12 cellular contexts compared by ENCODE assay signal in genomic region chr17:44044092-44044491, GRCh38. TPM values are rescaled to one million over a fixed set of nuclear protein-coding genes. Genes with fewer than 3 reads are reported as not detected.
DNase-seq lines count a peak whose midpoint lies in the region; ATAC-seq and TF ChIP-seq lines count a peak whose summit lies in the region.
"Had no signal": no experiment of that assay in that cellular context is flagged by ENCODE, and none has a peak within 500 bp of the region (broad histone marks: within the 10 kb centered on the region; RNA-seq: fewer than 3 reads in every experiment).

No MANE protein-coding gene starts in this region.

- H3F3A ChIP-seq in GM23338 (replicated peaks; ENCODE audit: low read depth): peaks cover 10% of the 10 kb centered on the region; the same call in 1 of the 2 replicates

- no peaks in the 10 kb centered on the region for H3K9me2 ChIP-seq in GM23338 (ENCODE audit: insufficient read depth)
- H3K9me2 ChIP-seq: SK-N-SH had no signal

- DNase-seq in GM23338 (ENCODE audit: low spot score) (no peak), T-helper 17 cell (no peak), fibroblast of peridontal ligament (ENCODE audit: extremely low read depth) (peak; percentile 67), skeletal muscle cell (ENCODE audit: low read depth) (peak; percentile 65)
- DNase-seq: activated CD4-positive, alpha-beta memory T cell treated with anti-CD3 and anti-CD28 coated beads for 36 hours; DMS 273 treated with DMSO at 0.1 percent for 48 hours; naive thymus-derived CD8-positive, alpha-beta T cell; SK-N-SH; stimulated activated CD4-positive, alpha-beta T cell treated with anti-CD3 and anti-CD28 coated beads, Interleukin-15, amount 100 ng/mL, for 24 hours had no signal

- H3K9me3 ChIP-seq in T-helper 17 cell (ENCODE audit: control insufficient read depth, low read length, poor library complexity, severe bottlenecking): no peaks in the 10 kb centered on the region
- H3K9me3 ChIP-seq: SK-N-SH had no signal

- H3K36me3 ChIP-seq in GM23338 (ENCODE audit: insufficient read depth): peaks cover 27% of the 10 kb centered on the region

- H3K36me3 Mint-ChIP-seq in GM23338 (ENCODE audit: low read depth) (peaks cover 55% of the 10 kb centered on the region), T-helper 17 cell (ENCODE audit: low read depth) (peaks cover 2% of the 10 kb centered on the region)
- peaks cover 78% of the 10 kb centered on the region for H3K36me3 Mint-ChIP-seq in activated T-helper 17 cell treated with anti-CD3 and anti-CD28 coated beads, Interleukin-2, amount 50 U/mL, for 72 hours (ENCODE audit: low read depth)

- H3K4me3 ChIP-seq in GM23338: no peak overlapping the region
- no peak overlapping the region for H3K4me3 ChIP-seq in skeletal muscle cell (ENCODE audit: low read depth, low read length)

- H3K4me2 ChIP-seq in GM23338: no peak overlapping the region
- H3K4me2 ChIP-seq: SK-N-SH had no signal

- no peak for TF ChIP-seq CTCF in GM23338 (conservative IDR thresholded peaks at IDR 0.05; ENCODE audit: low read depth in 2 of 2)

- H2AFZ ChIP-seq in GM23338: no peak overlapping the region

- H4K20me1 ChIP-seq in GM23338 (replicated peaks; ENCODE audit: insufficient read depth): peaks cover 39% of the 10 kb centered on the region

- peak overlapping the region; percentile 81 for H3K27ac ChIP-seq in GM23338 (ENCODE audit: low read depth)

- ATAC-seq in GM23338: no peak
- no peak for ATAC-seq in T-helper 17 cell
- ATAC-seq in GM21528 (IDR thresholded peaks at IDR 0.05; ENCODE audit: low FRiP score, unreplicated experiment): no peak
- ATAC-seq in HG02623 (IDR thresholded peaks at IDR 0.05; ENCODE audit: unreplicated experiment): no peak
- ATAC-seq in activated T-helper 17 cell treated with anti-CD3 and anti-CD28 coated beads, Interleukin-2, amount 50 U/mL, for 72 hours (replicated peaks): no peak
- ATAC-seq: naive thymus-derived CD8-positive, alpha-beta T cell had no signal

- no peaks in the 10 kb centered on the region for H3K27me3 ChIP-seq in GM23338 (ENCODE audit: insufficient read depth)

- no peaks in the 10 kb centered on the region for H3K9me3 Mint-ChIP-seq in GM23338
- H3K9me3 Mint-ChIP-seq in activated T-helper 17 cell treated with anti-CD3 and anti-CD28 coated beads, Interleukin-2, amount 50 U/mL, for 72 hours: no peaks in the 10 kb centered on the region
- H3K9me3 Mint-ChIP-seq: activated CD4-positive, alpha-beta memory T cell treated with anti-CD3 and anti-CD28 coated beads for 36 hours; naive thymus-derived CD8-positive, alpha-beta T cell had no signal

- peaks cover 98% of the 10 kb centered on the region for H3K79me2 ChIP-seq in GM23338 (replicated peaks; ENCODE audit: insufficient read depth)

- peaks cover 17% of the 10 kb centered on the region for H3K4me1 ChIP-seq in GM23338 (ENCODE audit: insufficient read depth)

- peaks cover 12% of the 10 kb centered on the region; the same call in 2 of the 3 replicates for H3K4me1 Mint-ChIP-seq in GM23338
- peaks cover 13% of the 10 kb centered on the region for H3K4me1 Mint-ChIP-seq in T-helper 17 cell
- H3K4me1 Mint-ChIP-seq in activated T-helper 17 cell treated with anti-CD3 and anti-CD28 coated beads, Interleukin-2, amount 50 U/mL, for 72 hours: peaks cover 11% of the 10 kb centered on the region

- H3K27me3 Mint-ChIP-seq in GM23338 (ENCODE audit: insufficient read depth, low read depth, poor library complexity): no peaks in the 10 kb centered on the region
- no peaks in the 10 kb centered on the region for H3K27me3 Mint-ChIP-seq in T-helper 17 cell
- H3K27me3 Mint-ChIP-seq in activated T-helper 17 cell treated with anti-CD3 and anti-CD28 coated beads, Interleukin-2, amount 50 U/mL, for 72 hours: no peaks in the 10 kb centered on the region
- H3K27me3 Mint-ChIP-seq: activated CD4-positive, alpha-beta memory T cell treated with anti-CD3 and anti-CD28 coated beads for 36 hours; naive thymus-derived CD8-positive, alpha-beta T cell had no signal

- H3K27ac Mint-ChIP-seq in GM23338 (no peak overlapping the region; the same call in 1 of the 2 replicates), T-helper 17 cell (peak overlapping the region; percentile 16)
- H3K27ac Mint-ChIP-seq in activated T-helper 17 cell treated with anti-CD3 and anti-CD28 coated beads, Interleukin-2, amount 50 U/mL, for 72 hours: no peak overlapping the region
- H3K27ac Mint-ChIP-seq: activated CD4-positive, alpha-beta memory T cell treated with anti-CD3 and anti-CD28 coated beads for 36 hours had no signal

- no peak overlapping the region for H3K4me3 Mint-ChIP-seq in GM23338
- no peak overlapping the region for H3K4me3 Mint-ChIP-seq in T-helper 17 cell
- H3K4me3 Mint-ChIP-seq in activated T-helper 17 cell treated with anti-CD3 and anti-CD28 coated beads, Interleukin-2, amount 50 U/mL, for 72 hours: no peak overlapping the region
- H3K4me3 Mint-ChIP-seq: activated CD4-positive, alpha-beta memory T cell treated with anti-CD3 and anti-CD28 coated beads for 36 hours; naive thymus-derived CD8-positive, alpha-beta T cell had no signal

RNA-seq across cellular contexts. Expression of gene LSM12, which starts 22.4 kb away (rescaled TPM):
- 64.4 and 72.7 TPM in 2 replicates for total RNA-seq in GM23338 (2014; rRNA removed; shearing (Covaris generic))
- polyA plus RNA-seq in GM23338 (2016; fragmentation: Nextera tagmentation; extraction: Ambion mirVana): 226 and 241 TPM in 2 replicates
- total RNA-seq in T-helper 17 cell: 10 to 100 TPM; 35.3 to 46.5 TPM
- 10 to 100 TPM; 78.6 to 87.6 TPM for total RNA-seq in activated T-helper 17 cell treated with anti-CD3 and anti-CD28 coated beads, Interleukin-2, amount 50 U/mL, for 72 hours

RNA-seq across cellular contexts. Expression of gene G6PC3, which starts 26.4 kb away (rescaled TPM):
- 110 and 112 TPM in 2 replicates for total RNA-seq in GM23338 (2014; rRNA removed; shearing (Covaris generic))
- polyA plus RNA-seq in GM23338 (2016; fragmentation: Nextera tagmentation; extraction: Ambion mirVana): 143 and 154 TPM in 2 replicates
- total RNA-seq in T-helper 17 cell: 10 to 100 TPM; 10.9 to 13.8 TPM
- total RNA-seq in activated T-helper 17 cell treated with anti-CD3 and anti-CD28 coated beads, Interleukin-2, amount 50 U/mL, for 72 hours: 10 to 100 TPM; 14.9 to 22.8 TPM

RNA-seq across cellular contexts. Expression of gene TMEM101, which starts 29.3 kb away (rescaled TPM):
- 31.6 and 38.4 TPM in 2 replicates for total RNA-seq in GM23338 (2014; rRNA removed; shearing (Covaris generic))
- polyA plus RNA-seq in GM23338 (2016; fragmentation: Nextera tagmentation; extraction: Ambion mirVana): 15.9 and 19.7 TPM in 2 replicates
- total RNA-seq in T-helper 17 cell: 10 to 100 TPM; 10.5 to 11.8 TPM
- total RNA-seq in activated T-helper 17 cell treated with anti-CD3 and anti-CD28 coated beads, Interleukin-2, amount 50 U/mL, for 72 hours: 10 to 100 TPM; 33.0 to 35.1 TPM

RNA-seq across cellular contexts. Expression of gene NAGS, which starts 39.7 kb away (rescaled TPM):
- total RNA-seq in GM23338 (2014; rRNA removed; shearing (Covaris generic)): 7.2 and 7.7 TPM in 2 replicates
- polyA plus RNA-seq in GM23338 (2016; fragmentation: Nextera tagmentation; extraction: Ambion mirVana): 4.1 and 4.2 TPM in 2 replicates
- under 1 TPM; 0.21 to 0.42 TPM for total RNA-seq in T-helper 17 cell
- total RNA-seq in activated T-helper 17 cell treated with anti-CD3 and anti-CD28 coated beads, Interleukin-2, amount 50 U/mL, for 72 hours: 1 to 10 TPM in 1 of 2 donors, under 1 TPM in 1; 0.48 to 4.8 TPM

Comparison
In these comparisons a context has a peak if more than half of its experiments do, and no peak if none do; other contexts are left out.
1. DNase-seq: peak in fibroblast of peridontal ligament (single experiment) and skeletal muscle cell (single experiment); none in GM23338 (single experiment) and T-helper 17 cell (0 of 3).